Comparison of ENCODE assay signal across 21 cellular contexts in the genomic region with DNA sequence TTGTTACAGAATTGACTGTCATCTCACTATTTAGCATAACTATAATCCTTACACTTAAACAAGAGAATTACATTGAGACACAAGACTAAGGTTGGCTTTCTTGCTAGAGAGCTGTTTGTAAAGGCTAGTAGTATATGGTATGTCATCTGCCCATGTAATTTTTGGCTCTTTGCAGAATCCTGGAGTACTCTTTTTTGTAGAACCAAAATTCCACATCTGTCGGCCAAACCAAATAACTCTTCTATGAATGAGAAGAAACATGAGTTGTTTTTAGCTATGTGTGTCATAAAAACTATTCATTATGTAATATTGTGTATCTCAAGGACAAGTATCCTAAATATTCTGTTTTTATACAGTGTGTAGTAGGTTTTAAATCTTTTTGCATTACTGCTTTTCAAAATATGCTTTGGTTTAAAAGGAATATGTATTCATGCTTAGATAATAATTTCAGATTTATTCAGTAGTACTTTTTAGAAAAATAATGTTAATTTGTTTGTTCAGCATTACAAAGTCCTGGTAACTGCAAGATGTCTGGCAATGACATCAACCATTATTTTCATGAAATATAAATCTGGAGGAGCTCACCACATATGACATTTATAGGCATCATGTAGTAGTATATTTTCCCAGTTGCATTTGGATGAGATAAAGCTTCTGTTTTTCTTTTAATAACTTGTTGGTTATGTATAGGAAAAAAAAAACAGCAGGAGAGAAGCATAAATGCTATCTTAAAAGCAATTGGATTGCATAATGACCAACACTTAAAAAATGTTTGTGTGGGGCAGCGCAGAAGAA.
A peak's percentile ranks its signal among the peaks of the same experiment; 100 is the strongest.
DNase-seq lines count a peak whose midpoint lies in the region; ATAC-seq and TF ChIP-seq lines count a peak whose summit lies in the region.
"Had no signal": no experiment of that assay in that cellular context is flagged by ENCODE, and none has a peak within 500 bp of the region (broad histone marks: within the 10 kb centered on the region; RNA-seq: fewer than 3 reads in every experiment).

No MANE protein-coding gene starts in this region.

- H3K4me1 ChIP-seq in fibroblast of lung (ENCODE audit: control insufficient read depth, extremely low read depth, insufficient read depth, low read length): no peaks in the 10 kb centered on the region
- H3K4me1 ChIP-seq: BLaER1 had no signal

- H3K27ac Mint-ChIP-seq in Calu3 (ENCODE audit: unreplicated experiment): no peak overlapping the region
- peak overlapping the region; percentile 47 for H3K27ac Mint-ChIP-seq in mesothelial cell of epicardium
- H3K27ac Mint-ChIP-seq in activated naive CD8-positive, alpha-beta T cell treated with anti-CD3 and anti-CD28 coated beads, Interleukin-2, amount 50 U/mL, for 24 hours: no peak overlapping the region
- H3K27ac Mint-ChIP-seq: CD8-positive, alpha-beta T cell had no signal

- no peaks in the 10 kb centered on the region for H3K9me3 Mint-ChIP-seq in Calu3 (ENCODE audit: low read depth, unreplicated experiment)
- H3K9me3 Mint-ChIP-seq in mesothelial cell of epicardium: no peaks in the 10 kb centered on the region
- H3K9me3 Mint-ChIP-seq in activated naive CD8-positive, alpha-beta T cell treated with anti-CD3 and anti-CD28 coated beads, Interleukin-2, amount 50 U/mL, for 24 hours: no peaks in the 10 kb centered on the region
- H3K9me3 Mint-ChIP-seq: CD8-positive, alpha-beta T cell had no signal

- CTCF ChIA-PET in Calu3 (lab: Charles Lee): no interaction called here

- no peaks in the 10 kb centered on the region for H3K79me2 ChIP-seq in fibroblast of lung (ENCODE audit: control insufficient read depth, insufficient read depth, low read length)

- no peaks in the 10 kb centered on the region for H3K27me3 ChIP-seq in fibroblast of lung (ENCODE audit: control insufficient read depth, insufficient read depth, low read length)
- H3K27me3 ChIP-seq: BLaER1 had no signal

- no peaks in the 10 kb centered on the region for H3K27me3 Mint-ChIP-seq in Calu3 (ENCODE audit: unreplicated experiment)
- H3K27me3 Mint-ChIP-seq in mesothelial cell of epicardium (ENCODE audit: low read depth): no peaks in the 10 kb centered on the region
- H3K27me3 Mint-ChIP-seq in activated naive CD8-positive, alpha-beta T cell treated with anti-CD3 and anti-CD28 coated beads, Interleukin-2, amount 50 U/mL, for 24 hours: no peaks in the 10 kb centered on the region

- no peaks in the 10 kb centered on the region for H3K36me3 Mint-ChIP-seq in Calu3 (ENCODE audit: insufficient read depth, unreplicated experiment)
- H3K36me3 Mint-ChIP-seq in mesothelial cell of epicardium: no peaks in the 10 kb centered on the region
- peaks cover 5% of the 10 kb centered on the region for H3K36me3 Mint-ChIP-seq in activated naive CD8-positive, alpha-beta T cell treated with anti-CD3 and anti-CD28 coated beads, Interleukin-2, amount 50 U/mL, for 24 hours (ENCODE audit: low read depth)

- peak overlapping the region; percentile 27 for H3K4me2 ChIP-seq in fibroblast of lung (ENCODE audit: extremely low read depth, insufficient read depth, low read length)
- H3K4me2 ChIP-seq: BLaER1, KMS-11 had no signal

- H2AFZ ChIP-seq in fibroblast of lung (ENCODE audit: low read length): no peak overlapping the region

- H3K4me3 ChIP-seq in SK-N-MC (peak overlapping the region; percentile 47), fibroblast of lung (replicated peaks in 1 of 4; ENCODE audit: control extremely low read depth in 1 of 4, insufficient read depth in 1 of 4, low read depth in 3 of 4, low read length in 4 of 4) (no peak overlapping the region)
- H3K4me3 ChIP-seq: BLaER1, GM12878 had no signal

- intact Hi-C loops in Calu3 (cut with micrococcal nuclease; ENCODE audit: unreplicated experiment): no loop called here

- H3K9me3 ChIP-seq in SK-N-MC (ENCODE audit: low read depth, low read length) (no peaks in the 10 kb centered on the region), fibroblast of lung (ENCODE audit: control insufficient read depth, insufficient read depth, low read depth, low read length) (no peaks in the 10 kb centered on the region)
- H3K9me3 ChIP-seq: BLaER1 had no signal

- no peaks in the 10 kb centered on the region for H3K4me1 Mint-ChIP-seq in Calu3 (ENCODE audit: low read depth, unreplicated experiment)
- peaks cover 35% of the 10 kb centered on the region for H3K4me1 Mint-ChIP-seq in mesothelial cell of epicardium
- no peaks in the 10 kb centered on the region for H3K4me1 Mint-ChIP-seq in activated naive CD8-positive, alpha-beta T cell treated with anti-CD3 and anti-CD28 coated beads, Interleukin-2, amount 50 U/mL, for 24 hours

- H3K36me3 ChIP-seq in SK-N-MC (ENCODE audit: insufficient read depth, low read length): no peaks in the 10 kb centered on the region
- H3K36me3 ChIP-seq in fibroblast of lung (ENCODE audit: control insufficient read depth, insufficient read depth, low read length): no peaks in the 10 kb centered on the region

- no peak for ATAC-seq in activated naive CD8-positive, alpha-beta T cell treated with anti-CD3 and anti-CD28 coated beads, Interleukin-2, amount 50 U/mL, for 24 hours
- ATAC-seq in HG03196 (IDR thresholded peaks at IDR 0.05; ENCODE audit: unreplicated experiment): no peak
- ATAC-seq: CD8-positive, alpha-beta T cell; GM12878 had no signal

- BruUV-seq in Calu3 (replicated peaks; lab: Mats Ljungman, UMichigan): TSS peak; percentile 23

- H3K27ac ChIP-seq in SK-N-MC (peak overlapping the region; percentile 75), fibroblast of lung (ENCODE audit: insufficient read depth, low read length) (no peak overlapping the region)
- H3K27ac ChIP-seq: BLaER1, KMS-11 had no signal

- no peak overlapping the region for H3K4me3 Mint-ChIP-seq in Calu3 (ENCODE audit: low read depth, unreplicated experiment)
- H3K4me3 Mint-ChIP-seq in mesothelial cell of epicardium: no peak overlapping the region
- no peak overlapping the region for H3K4me3 Mint-ChIP-seq in activated naive CD8-positive, alpha-beta T cell treated with anti-CD3 and anti-CD28 coated beads, Interleukin-2, amount 50 U/mL, for 24 hours
- H3K4me3 Mint-ChIP-seq: CD8-positive, alpha-beta T cell had no signal

- no peak overlapping the region for H3K9ac ChIP-seq in SK-N-MC (ENCODE audit: insufficient read length)
- H3K9ac ChIP-seq in fibroblast of lung (ENCODE audit: insufficient read depth, low read length): no peak overlapping the region
- H3K9ac ChIP-seq: BLaER1, KMS-11 had no signal

- TF ChIP-seq CTCF in Calu3 (IDR thresholded peaks at IDR 0.05; ENCODE audit: unreplicated experiment) (no peak), fibroblast of lung (conservative IDR thresholded peaks at IDR 0.05 in 1 of 2, IDR thresholded peaks at IDR 0.05 in 1 of 2; ENCODE audit: low read depth in 1 of 2, low read length in 2 of 2) (no peak), mesothelial cell of epicardium (IDR thresholded peaks at IDR 0.05; ENCODE audit: unreplicated experiment) (no peak)

- DNase-seq in Calu3: no peak
- no peak for DNase-seq in SK-N-MC (ENCODE audit: low read depth, low spot score)
- DNase-seq in fibroblast of lung (ENCODE audit: low read depth in 2 of 2): peak; percentile 18 to 36
- no peak for DNase-seq in mesothelial cell of epicardium (ENCODE audit: low spot score in 2 of 2, unreplicated experiment in 2 of 2)
- no peak for DNase-seq in inferior parietal cortex (ENCODE audit: extremely low spot score)
- DNase-seq in activated naive CD8-positive, alpha-beta T cell treated with anti-CD3 and anti-CD28 coated beads, Interleukin-2, amount 50 U/mL, for 24 hours: no peak
- no peak for DNase-seq in activated CD4-positive, alpha-beta T cell treated with anti-CD3 and anti-CD28 coated beads, Interleukin-2, amount 50 U/mL, for 48 hours
- DNase-seq: 8988T; CD8-positive, alpha-beta T cell; DND-41; GDM1; NCI-H1048; NCI-H146; NCI-H2081; NCI-H748 treated with DMSO at 0.1 percent for 48 hours; OCI-M1; SHP77 treated with DMSO at 0.1 percent for 48 hours had no signal

- no peaks in the 10 kb centered on the region for H4K20me1 ChIP-seq in fibroblast of lung (ENCODE audit: control insufficient read depth, extremely low read depth, insufficient read depth, low read length)
- H4K20me1 ChIP-seq: BLaER1 had no signal

Comparison
In these comparisons a context has a peak if more than half of its experiments do, and no peak if none do; other contexts are left out.
1. DNase-seq: peak in fibroblast of lung (2 of 2); none in Calu3 (single experiment), SK-N-MC (single experiment), mesothelial cell of epicardium (0 of 2), inferior parietal cortex (single experiment), activated naive CD8-positive, alpha-beta T cell treated with anti-CD3 and anti-CD28 coated beads, Interleukin-2, amount 50 U/mL, for 24 hours (single experiment) and activated CD4-positive, alpha-beta T cell treated with anti-CD3 and anti-CD28 coated beads, Interleukin-2, amount 50 U/mL, for 48 hours (0 of 2).